ENCODE assay signal across 25 cellular contexts in genomic region chr15:71181454-71181853, GRCh38.
A peak's percentile ranks its signal among the peaks of the same experiment; 100 is the strongest.
DNase-seq lines count a peak whose midpoint lies in the region; ATAC-seq, FAIRE-seq and TF ChIP-seq lines count a peak whose summit lies in the region.
"Had no signal": no experiment of that assay in that cellular context is flagged by ENCODE, and none has a peak within 500 bp of the region (broad histone marks: within the 10 kb centered on the region; RNA-seq: fewer than 3 reads in every experiment).

No MANE protein-coding gene starts in this region.

- TF ChIP-seq RAD21 in A549 (conservative IDR thresholded peaks at IDR 0.05 in 1 of 2, IDR thresholded peaks at IDR 0.05 in 1 of 2): no peak

- peak in 1 of 2 experiments; percentile 47; a peak in 1 of 6 replicates for ATAC-seq in A549

- POLR2A ChIA-PET in A549 (lab: Yijun Ruan, JAX) (no interaction called here), HEK293 (lab: Yijun Ruan, JAX) (no interaction called here)

- H3K4me1 Mint-ChIP-seq in activated CD4-positive, alpha-beta T cell treated with anti-CD3 and anti-CD28 coated beads, Interleukin-2, amount 10 ng/mL, durations not matched to agents 24 days and 14 days: no peaks in the 10 kb centered on the region
- H3K4me1 Mint-ChIP-seq: CD14-positive monocyte; CD8-positive, alpha-beta memory T cell had no signal

- CTCF ChIA-PET in A549 (lab: Yijun Ruan, JAX) (interaction anchor here (0.6 to 0.9 kb wide), 2 partner anchors 66 to 679 kb away, joined by 3 read pairs; partner anchors contain the start of gene THSD4), HEK293 (lab: Yijun Ruan, JAX) (no interaction called here)

- TF ChIP-seq CTCF in A549 (IDR thresholded peaks at IDR 0.05) (no peak), HEK293 (tag by site-specific recombination; IDR thresholded peaks at IDR 0.05) (no peak), esophagus muscularis mucosa (IDR thresholded peaks at IDR 0.05) (no peak)

- H3K27ac ChIP-seq in A549 (no peak overlapping the region), HEK293 (ENCODE audit: extremely low read depth, low read depth, low read length) (no peak overlapping the region), esophagus muscularis mucosa (replicated peaks in 1 of 4) (no peak overlapping the region)
- H3K27ac ChIP-seq: 22Rv1; BLaER1 treated with 17β-estradiol and CSF1 and Interleukin-3, amounts not matched to agents 10 nM and 100 nM had no signal

- peak; percentile 40 for DNase-seq in activated CD4-positive, alpha-beta T cell treated with anti-CD3 and anti-CD28 coated beads, Interleukin-2, amount 10 ng/mL, durations not matched to agents 24 days and 14 days
- no peak for DNase-seq in activated CD4-positive, alpha-beta T cell treated with anti-CD3 and anti-CD28 coated beads, Interleukin-2, amount 50 U/mL, for 4 hours
- DNase-seq in A549 (ENCODE audit: low read depth in 1 of 2, low spot score in 1 of 2) (no peak), esophagus muscularis mucosa (ENCODE audit: extremely low spot score) (peak; percentile 79), cortex of kidney (lab: John Stamatoyannopoulos, UW) (no peak), HuH-7 (ENCODE audit: low spot score) (no peak)
- DNase-seq in stimulated activated CD4-positive, alpha-beta T cell treated with anti-CD3 and anti-CD28 coated beads, Interleukin-1b, Interleukin-23, amount 100 ng/mL, for 48 hours: no peak
- DNase-seq: ACHN; AML-193; BE2C; Calu3; CD4-positive, alpha-beta T cell; CD8-positive, alpha-beta memory T cell; DMS53; DMS79 treated with DMSO at 0.1 percent for 48 hours; GF-D8; GOT3 had no signal

- peaks cover 5% of the 10 kb centered on the region for H3K9me3 Mint-ChIP-seq in activated CD4-positive, alpha-beta T cell treated with anti-CD3 and anti-CD28 coated beads, Interleukin-2, amount 10 ng/mL, durations not matched to agents 24 days and 14 days
- H3K9me3 Mint-ChIP-seq: CD4-positive, alpha-beta T cell; CD8-positive, alpha-beta memory T cell had no signal

- H3K36me3 ChIP-seq in HEK293 (ENCODE audit: control insufficient read depth in 2 of 2, insufficient read depth in 1 of 2, low read length in 2 of 2): no peaks in the 10 kb centered on the region
- H3K36me3 ChIP-seq in esophagus muscularis mucosa: no peaks in the 10 kb centered on the region
- H3K36me3 ChIP-seq: BE2C; BLaER1 treated with 17β-estradiol and CSF1 and Interleukin-3, amounts not matched to agents 10 nM and 100 nM; HAP-1 had no signal

- H3K4me3 ChIP-seq in A549: no peak overlapping the region
- no peak overlapping the region for H3K4me3 ChIP-seq in HEK293 (ENCODE audit: low read depth, low read length)
- no peak overlapping the region for H3K4me3 ChIP-seq in esophagus muscularis mucosa
- H3K4me3 ChIP-seq: BLaER1 treated with 17β-estradiol and CSF1 and Interleukin-3, amounts not matched to agents 10 nM and 100 nM; HAP-1 had no signal

- 95% methylated on average over 1 of the region's 1 CpG for WGBS in A549 (ENCODE audit: missing lambda C conversion rate)
- 67% methylated on average over 1 of the region's 1 CpG for WGBS in esophagus muscularis mucosa

- no peak overlapping the region for H3K4me3 Mint-ChIP-seq in activated CD4-positive, alpha-beta T cell treated with anti-CD3 and anti-CD28 coated beads, Interleukin-2, amount 10 ng/mL, durations not matched to agents 24 days and 14 days
- H3K4me3 Mint-ChIP-seq: CD14-positive monocyte; CD4-positive, alpha-beta T cell; CD8-positive, alpha-beta memory T cell had no signal

- TF ChIP-seq EP300 in A549 (IDR thresholded peaks at IDR 0.05) (no peak), esophagus muscularis mucosa (IDR thresholded peaks at IDR 0.05) (no peak)

- FAIRE-seq in A549 (lab: Jason Lieb, UNC): peak; percentile 43
- FAIRE-seq: A204.1, GM12892, H54 had no signal

- no peaks in the 10 kb centered on the region for H3K4me1 ChIP-seq in A549
- H3K4me1 ChIP-seq in HEK293 (ENCODE audit: control insufficient read depth, insufficient read depth, low read length): no peaks in the 10 kb centered on the region
- H3K4me1 ChIP-seq in esophagus muscularis mucosa: peaks cover 0 to under 1% (median 0%) of the 10 kb centered on the region in 4 donors
- H3K4me1 ChIP-seq: BE2C; BLaER1 treated with 17β-estradiol and CSF1 and Interleukin-3, amounts not matched to agents 10 nM and 100 nM had no signal

- H3K27me3 ChIP-seq in esophagus muscularis mucosa: no peaks in the 10 kb centered on the region
- H3K27me3 ChIP-seq: BE2C; BLaER1 treated with 17β-estradiol and CSF1 and Interleukin-3, amounts not matched to agents 10 nM and 100 nM had no signal

- no peak overlapping the region for H3K27ac Mint-ChIP-seq in activated CD4-positive, alpha-beta T cell treated with anti-CD3 and anti-CD28 coated beads, Interleukin-2, amount 10 ng/mL, durations not matched to agents 24 days and 14 days
- H3K27ac Mint-ChIP-seq: CD4-positive, alpha-beta T cell; CD8-positive, alpha-beta memory T cell had no signal

- TF ChIP-seq POLR2A in A549 (IDR thresholded peaks at IDR 0.05; ENCODE audit: low read length) (no peak), esophagus muscularis mucosa (IDR thresholded peaks at IDR 0.05; ENCODE audit: low read depth) (no peak)

- H3K9me3 ChIP-seq in A549: no peaks in the 10 kb centered on the region
- H3K9me3 ChIP-seq in HEK293 (ENCODE audit: control insufficient read depth, insufficient read depth, low read depth, low read length): no peaks in the 10 kb centered on the region
- H3K9me3 ChIP-seq in esophagus muscularis mucosa: no peaks in the 10 kb centered on the region
- H3K9me3 ChIP-seq: BE2C, HAP-1 had no signal

- no peaks in the 10 kb centered on the region for H3K27me3 Mint-ChIP-seq in activated CD4-positive, alpha-beta T cell treated with anti-CD3 and anti-CD28 coated beads, Interleukin-2, amount 10 ng/mL, durations not matched to agents 24 days and 14 days
- H3K27me3 Mint-ChIP-seq: CD4-positive, alpha-beta T cell had no signal

- H3K36me3 Mint-ChIP-seq in activated CD4-positive, alpha-beta T cell treated with anti-CD3 and anti-CD28 coated beads, Interleukin-2, amount 10 ng/mL, durations not matched to agents 24 days and 14 days (ENCODE audit: low read depth): no peaks in the 10 kb centered on the region
- H3K36me3 Mint-ChIP-seq: CD14-positive monocyte; CD8-positive, alpha-beta memory T cell had no signal

- intact Hi-C loops in activated CD4-positive, alpha-beta T cell treated with anti-CD3 and anti-CD28 coated beads, Interleukin-2, amount 10 ng/mL, durations not matched to agents 24 days and 14 days (cut with micrococcal nuclease): no loop called here
- intact Hi-C loops in esophagus muscularis mucosa (cut with DNase I): no loop called here

- no peak overlapping the region for H3K4me2 ChIP-seq in A549
- H3K4me2 ChIP-seq: BLaER1 treated with 17β-estradiol and CSF1 and Interleukin-3, amounts not matched to agents 10 nM and 100 nM had no signal

TF ChIP-seq in A549, 52 proteins besides CTCF, POLR2A, EP300 and RAD21:
- no peak for TF ChIP-seq HOXA7 (CRISPR knock-in tag; IDR thresholded peaks at IDR 0.05)

TF ChIP-seq in HEK293, 187 proteins besides CTCF, POLR2A, EP300 and RAD21:
- no peak for TF ChIP-seq ZNF791 (tag by site-specific recombination; IDR thresholded peaks at IDR 0.05)
- TF ChIP-seq WT1 (tag by site-specific recombination; IDR thresholded peaks at IDR 0.05): no peak
- peak; percentile 79 for TF ChIP-seq PRDM10 (tag by site-specific recombination; IDR thresholded peaks at IDR 0.05)
- no peak for TF ChIP-seq ZNF664 (tag by site-specific recombination; IDR thresholded peaks at IDR 0.05)
- TF ChIP-seq GLIS1 (tag by site-specific recombination; IDR thresholded peaks at IDR 0.05): no peak
- TF ChIP-seq ZFP37 (tag by site-specific recombination; IDR thresholded peaks at IDR 0.05): no peak
- TF ChIP-seq MYNN (tag by site-specific recombination; IDR thresholded peaks at IDR 0.05; ENCODE audit: borderline replicate concordance): no peak
- no peak for TF ChIP-seq ZNF639 (tag by site-specific recombination; IDR thresholded peaks at IDR 0.05)

Comparison
In these comparisons a context has a peak if more than half of its experiments do, and no peak if none do; other contexts are left out.
1. DNase-seq: peak in activated CD4-positive, alpha-beta T cell treated with anti-CD3 and anti-CD28 coated beads, Interleukin-2, amount 10 ng/mL, durations not matched to agents 24 days and 14 days (single experiment) and esophagus muscularis mucosa (single experiment); none in activated CD4-positive, alpha-beta T cell treated with anti-CD3 and anti-CD28 coated beads, Interleukin-2, amount 50 U/mL, for 4 hours (0 of 2), A549 (0 of 2), cortex of kidney (single experiment), stimulated activated CD4-positive, alpha-beta T cell treated with anti-CD3 and anti-CD28 coated beads, Interleukin-1b, Interleukin-23, amount 100 ng/mL, for 48 hours (single experiment) and HuH-7 (single experiment).